ENCODE assay signal across 9 cellular contexts in genomic region chr1:85068846-85069245, GRCh38. TPM values are rescaled to one million over a fixed set of nuclear protein-coding genes. Genes with fewer than 3 reads are reported as not detected.
"Had no signal": no experiment of that assay in that cellular context is flagged by ENCODE, and none has a peak within 500 bp of the region (broad histone marks: within the 10 kb centered on the region; RNA-seq: fewer than 3 reads in every experiment).

No MANE protein-coding gene starts in this region.

- H3K27me3 Mint-ChIP-seq: IgD-negative memory B cell had no signal

- H3K27ac ChIP-seq: HL-60, KMS-11 had no signal

- DNase-seq: IMR-90, KBM-7, KG1 had no signal

- ATAC-seq: K562 had no signal

- H3K27ac Mint-ChIP-seq: IgD-negative memory B cell had no signal

- H3K4me3 ChIP-seq: K562 had no signal

- H3K4me3 Mint-ChIP-seq: IgD-negative memory B cell had no signal

- FAIRE-seq: HTR-8/SVneo, K562 had no signal

- H3K9ac ChIP-seq: KMS-11 had no signal

- H3K36me3 Mint-ChIP-seq: IgD-negative memory B cell had no signal

- H3K4me2 ChIP-seq: KMS-11 had no signal

RNA-seq across cellular contexts. Expression of gene MCOLN3, which starts 20.5 kb away (rescaled TPM):
- total RNA-seq: HT-29, IMR-90, K562 had no signal
